ENCODE assay signal across 10 cellular contexts in genomic region chr22:21621891-21622623, GRCh38. TPM values are rescaled to one million over a fixed set of nuclear protein-coding genes. Genes with fewer than 3 reads are reported as not detected.
DNase-seq lines count a peak whose midpoint lies in the region; ATAC-seq and TF ChIP-seq lines count a peak whose summit lies in the region.
"Had no signal": no experiment of that assay in that cellular context is flagged by ENCODE, and none has a peak within 500 bp of the region (broad histone marks: within the 10 kb centered on the region; RNA-seq: fewer than 3 reads in every experiment).

No MANE protein-coding gene starts in this region.

- no peak overlapping the region for H3K4me3 ChIP-seq in AG10803 (ENCODE audit: low read length)
- H3K4me3 ChIP-seq in HL-60 (replicated peaks; ENCODE audit: insufficient read depth, low read length) = no peak overlapping the region
- H3K4me3 ChIP-seq in lower lobe of right lung = no peak overlapping the region

- peak overlapping the region; percentile 38 for H3K27ac ChIP-seq in HL-60 (replicated peaks)
- H3K27ac ChIP-seq in lower lobe of right lung = no peak overlapping the region

- peak overlapping the region; percentile 82 for H3K27ac Mint-ChIP-seq in activated T-helper 17 cell treated with anti-CD3 and anti-CD28 coated beads, Interleukin-2, amount 50 U/mL, for 72 hours

- H3K27me3 ChIP-seq in HL-60 (ENCODE audit: insufficient read depth, poor library complexity, severe bottlenecking) = no peaks in the 10 kb centered on the region
- H3K27me3 ChIP-seq in lower lobe of right lung (ENCODE audit: low read depth) = no peaks in the 10 kb centered on the region

- H3K4me3 Mint-ChIP-seq in activated T-helper 17 cell treated with anti-CD3 and anti-CD28 coated beads, Interleukin-2, amount 50 U/mL, for 72 hours = no peak overlapping the region
- H3K4me3 Mint-ChIP-seq: activated naive CD8-positive, alpha-beta T cell treated with anti-CD3 and anti-CD28 coated beads, Interleukin-2, amount 10 ng/mL, durations not matched to agents 7 days and 5 days had no signal

- intact Hi-C loops in lower lobe of right lung (cut with DNase I) = no loop called here

- H3K4me1 Mint-ChIP-seq in activated T-helper 17 cell treated with anti-CD3 and anti-CD28 coated beads, Interleukin-2, amount 50 U/mL, for 72 hours = peaks cover 8% of the 10 kb centered on the region

- no peaks in the 10 kb centered on the region for H3K27me3 Mint-ChIP-seq in activated T-helper 17 cell treated with anti-CD3 and anti-CD28 coated beads, Interleukin-2, amount 50 U/mL, for 72 hours
- H3K27me3 Mint-ChIP-seq: activated naive CD8-positive, alpha-beta T cell treated with anti-CD3 and anti-CD28 coated beads, Interleukin-2, amount 10 ng/mL, durations not matched to agents 7 days and 5 days had no signal

- peaks cover 41% of the 10 kb centered on the region for H3K36me3 ChIP-seq in lower lobe of right lung

- H3K4me1 ChIP-seq in lower lobe of right lung = peaks cover 35% of the 10 kb centered on the region

- peaks cover 67% of the 10 kb centered on the region for H3K36me3 Mint-ChIP-seq in activated T-helper 17 cell treated with anti-CD3 and anti-CD28 coated beads, Interleukin-2, amount 50 U/mL, for 72 hours (ENCODE audit: low read depth)

- TF ChIP-seq CTCF in AG10803 (conservative IDR thresholded peaks at IDR 0.05; ENCODE audit: low read length) (no peak), HL-60 (IDR thresholded peaks at IDR 0.05; ENCODE audit: insufficient read depth, low read length) (no peak), lower lobe of right lung (IDR thresholded peaks at IDR 0.05) (no peak)

- ATAC-seq in activated T-helper 17 cell treated with anti-CD3 and anti-CD28 coated beads, Interleukin-2, amount 50 U/mL, for 72 hours (replicated peaks) = no peak
- ATAC-seq in lower lobe of right lung (peak; percentile 59 to 61), GM21723 (IDR thresholded peaks at IDR 0.05; ENCODE audit: unreplicated experiment) (no peak)

- peak; percentile 39 for DNase-seq in AG10803 (ENCODE audit: low read depth)
- DNase-seq in HL-60 (ENCODE audit: low read depth in 1 of 2, low spot score in 1 of 2) = peak; percentile 54 to 80
- DNase-seq in lower lobe of right lung = peak; percentile 67
- DNase-seq in GM19240 (ENCODE audit: insufficient read length, low spot score) = no peak
- DNase-seq in stimulated activated CD4-positive, alpha-beta T cell treated with anti-CD3 and anti-CD28 coated beads, Interleukin-12 subunit alpha, Interleukin-12 subunit beta, amount 100 ng/mL, for 4 hours = no peak
- no peak for DNase-seq in activated CD4-positive, alpha-beta T cell treated with anti-CD3 and anti-CD28 coated beads for 1 hour
- DNase-seq: activated naive CD8-positive, alpha-beta T cell treated with anti-CD3 and anti-CD28 coated beads, Interleukin-2, amount 10 ng/mL, durations not matched to agents 7 days and 5 days; NCI-H526 had no signal

- H3K9me3 Mint-ChIP-seq in activated T-helper 17 cell treated with anti-CD3 and anti-CD28 coated beads, Interleukin-2, amount 50 U/mL, for 72 hours = no peaks in the 10 kb centered on the region
- H3K9me3 Mint-ChIP-seq: activated naive CD8-positive, alpha-beta T cell treated with anti-CD3 and anti-CD28 coated beads, Interleukin-2, amount 10 ng/mL, durations not matched to agents 7 days and 5 days had no signal

- H3K9me3 ChIP-seq in lower lobe of right lung = no peaks in the 10 kb centered on the region

RNA-seq across cellular contexts. Expression of gene YDJC, which starts 7.8 kb away (rescaled TPM):
- total RNA-seq in activated T-helper 17 cell treated with anti-CD3 and anti-CD28 coated beads, Interleukin-2, amount 50 U/mL, for 72 hours = 10 to 100 TPM; 28.9 to 56.6 TPM
- 13.1 TPM for total RNA-seq in lower lobe of right lung

RNA-seq across cellular contexts. Expression of gene CCDC116, which starts 10.5 kb away (rescaled TPM):
- total RNA-seq in activated T-helper 17 cell treated with anti-CD3 and anti-CD28 coated beads, Interleukin-2, amount 50 U/mL, for 72 hours = under 1 TPM; 0.29 to 0.37 TPM
- 0.41 TPM for total RNA-seq in lower lobe of right lung

RNA-seq across cellular contexts. Expression of gene SDF2L1, which starts 20.0 kb away (rescaled TPM):
- 10 to 100 TPM; 15.3 to 48.5 TPM for total RNA-seq in activated T-helper 17 cell treated with anti-CD3 and anti-CD28 coated beads, Interleukin-2, amount 50 U/mL, for 72 hours
- 36.1 TPM for total RNA-seq in lower lobe of right lung

RNA-seq across cellular contexts. Expression of gene PPIL2, which starts 43.8 kb away (rescaled TPM):
- total RNA-seq in activated T-helper 17 cell treated with anti-CD3 and anti-CD28 coated beads, Interleukin-2, amount 50 U/mL, for 72 hours = 10 to 100 TPM; 37.0 to 50.0 TPM
- total RNA-seq in lower lobe of right lung = 38.1 TPM

RNA-seq across cellular contexts. Expression of gene UBE2L3, which starts 54.5 kb away (rescaled TPM):
- total RNA-seq in activated T-helper 17 cell treated with anti-CD3 and anti-CD28 coated beads, Interleukin-2, amount 50 U/mL, for 72 hours = 10 to 100 TPM; 36.6 to 78.9 TPM
- total RNA-seq in lower lobe of right lung = 47.9 TPM

Comparison
In these comparisons a context has a peak if more than half of its experiments do, and no peak if none do; other contexts are left out.
1. DNase-seq: peak in AG10803 (single experiment), HL-60 (2 of 2) and lower lobe of right lung (single experiment); none in GM19240 (single experiment), stimulated activated CD4-positive, alpha-beta T cell treated with anti-CD3 and anti-CD28 coated beads, Interleukin-12 subunit alpha, Interleukin-12 subunit beta, amount 100 ng/mL, for 4 hours (single experiment) and activated CD4-positive, alpha-beta T cell treated with anti-CD3 and anti-CD28 coated beads for 1 hour (single experiment).
2. ATAC-seq: peak in lower lobe of right lung (2 of 2); none in activated T-helper 17 cell treated with anti-CD3 and anti-CD28 coated beads, Interleukin-2, amount 50 U/mL, for 72 hours (single experiment) and GM21723 (single experiment).